Comparison of ENCODE assay signal across 8 cellular contexts in the genomic region with DNA sequence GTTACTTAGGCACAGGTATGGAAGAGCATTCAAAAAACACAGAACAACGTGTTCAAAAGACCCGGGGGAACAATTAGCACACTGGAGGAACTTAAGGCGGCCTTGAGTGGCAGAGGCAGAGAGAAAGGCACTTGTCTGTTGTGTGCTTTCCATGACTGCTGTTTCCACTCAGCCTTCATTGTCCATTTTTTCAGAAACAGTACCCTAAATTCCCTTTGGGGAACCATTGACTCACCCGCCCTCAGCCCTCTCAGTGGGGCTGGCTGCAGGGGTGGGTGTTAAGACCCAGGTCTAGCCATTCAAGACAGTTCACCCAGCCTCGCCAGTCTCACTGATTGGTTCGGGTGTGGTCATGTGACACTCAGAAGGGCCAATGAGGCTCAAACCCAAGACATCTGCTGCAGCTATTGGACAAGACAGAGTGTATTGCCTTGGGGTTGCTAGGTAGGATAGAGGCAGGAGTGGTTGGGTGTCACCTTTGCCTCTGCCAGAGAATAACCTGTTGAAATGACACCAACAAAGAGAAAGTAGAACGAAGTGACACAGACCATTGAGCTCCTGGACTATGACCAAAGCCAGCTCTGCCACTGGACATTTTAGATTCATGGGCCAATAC. TPM values are rescaled to one million over a fixed set of nuclear protein-coding genes. Genes with fewer than 3 reads are reported as not detected.
A peak's percentile ranks its signal among the peaks of the same experiment; 100 is the strongest.
DNase-seq lines count a peak whose midpoint lies in the region; ATAC-seq, FAIRE-seq and TF ChIP-seq lines count a peak whose summit lies in the region.

No MANE protein-coding gene starts in this region.

- 40% methylated on average over 7 of the region's 7 CpGs for WGBS in K562 (ENCODE audit: insufficient coverage, low coverage, missing lambda C conversion rate)

- H4K20me1 ChIP-seq in OCI-LY7 (ENCODE audit: insufficient read depth, low read length) (no peaks in the 10 kb centered on the region), K562 (replicated peaks; ENCODE audit: control insufficient read depth, insufficient read depth, low read length) (no peaks in the 10 kb centered on the region)

- in situ Hi-C loops in K562 (cut with MboI) = no loop called here

- H3K79me2 ChIP-seq in OCI-LY7 (ENCODE audit: insufficient read depth, low read depth, low read length) = no peaks in the 10 kb centered on the region
- H3K79me2 ChIP-seq in K562 (ENCODE audit: control insufficient read depth, insufficient read depth, low read length) = no peaks in the 10 kb centered on the region

- no peaks in the 10 kb centered on the region for H3K36me3 ChIP-seq in OCI-LY7 (ENCODE audit: insufficient read depth, low read length)
- H3K36me3 ChIP-seq in K562 (ENCODE audit: control insufficient read depth, insufficient read depth, low read length) = no peaks in the 10 kb centered on the region

- FAIRE-seq in GM12891 (lab: Jason Lieb, UNC) (peak; percentile 93), K562 (lab: Jason Lieb, UNC) (peak; percentile 95)

- H3K9me3 ChIP-seq in OCI-LY7 (ENCODE audit: low read length) (0 out of 2 replicates have a peak, but pooled peaks cover 8% of the 10 kb centered on the region), K562 (replicated peaks; ENCODE audit: control insufficient read depth, insufficient read depth, low read depth, low read length) (no peaks in the 10 kb centered on the region)

- no peaks in the 10 kb centered on the region for H3K9me2 ChIP-seq in OCI-LY7 (ENCODE audit: insufficient read depth, low read length)

- no peak overlapping the region for H3K4me3 Mint-ChIP-seq in endothelial cell (ENCODE audit: unreplicated experiment)

- no peak for TF ChIP-seq RAD21 in K562 (CRISPR knock-in tag; conservative IDR thresholded peaks at IDR 0.05 in 1 of 2, IDR thresholded peaks at IDR 0.05 in 1 of 2)

- H3K9ac ChIP-seq in K562 (ENCODE audit: insufficient read depth in 1 of 2, low read depth in 2 of 2, low read length in 2 of 2) = no peak overlapping the region

- no peaks in the 10 kb centered on the region for H3K9me3 Mint-ChIP-seq in endothelial cell (ENCODE audit: unreplicated experiment)

- H3K27me3 Mint-ChIP-seq in endothelial cell (ENCODE audit: unreplicated experiment) = peaks cover 5% of the 10 kb centered on the region

- H3K27ac ChIP-seq in OCI-LY7 (ENCODE audit: low read depth, low read length, poor library complexity, severe bottlenecking) = peak overlapping the region; percentile 33
- H3K27ac ChIP-seq in K562 (ENCODE audit: extremely low read depth, low read depth, low read length) = no peak overlapping the region

- TF ChIP-seq POLR2A in GM12891 (IDR thresholded peaks at IDR 0.05; ENCODE audit: low read depth, low read length) (no peak), K562 (conservative IDR thresholded peaks at IDR 0.05) (no peak)

- POLR2A ChIA-PET in OCI-LY7 (lab: Charles Lee) = interaction anchor here (0.8 to 1.2 kb wide), 2 partner anchors 11 to 20 kb away, joined by 3 to 6 read pairs; a partner anchor contains a TSS
- POLR2A ChIA-PET in K562 (lab: Yijun Ruan, JAX) = interaction anchor here (0.8 to 1.8 kb wide), 2 partner anchors 14 to 20 kb away, joined by 3 to 12 read pairs; a partner anchor contains a TSS

- peak overlapping the region; percentile 69 for H3K4me2 ChIP-seq in OCI-LY7 (ENCODE audit: low read length)
- H3K4me2 ChIP-seq in K562 (ENCODE audit: insufficient read depth, low read length) = peak overlapping the region; percentile 19; the same call in 1 of the 2 replicates

- peaks cover 10% of the 10 kb centered on the region for H3K4me1 ChIP-seq in OCI-LY7 (ENCODE audit: insufficient read depth, low read length, poor library complexity, severe bottlenecking)
- H3K4me1 ChIP-seq in K562 (replicated peaks in 1 of 2; ENCODE audit: control insufficient read depth in 2 of 2, insufficient read depth in 2 of 2, low read length in 2 of 2) = no peaks in the 10 kb centered on the region; a peak in 1 of 5 replicates

- no peaks in the 10 kb centered on the region for H3K4me1 Mint-ChIP-seq in endothelial cell (ENCODE audit: unreplicated experiment)

- BruUV-seq in OCI-LY7 (replicated peaks; lab: Mats Ljungman, UMichigan) (no TSS peak), K562 (replicated peaks; lab: Mats Ljungman, UMichigan) (no TSS peak)

- no peaks in the 10 kb centered on the region for H3K27me3 ChIP-seq in K562 (ENCODE audit: control insufficient read depth in 2 of 2, insufficient read depth in 2 of 2, low read length in 2 of 2)

- no peak overlapping the region for H3K27ac Mint-ChIP-seq in endothelial cell (ENCODE audit: unreplicated experiment)

- intact Hi-C loops in OCI-LY7 (cut with micrococcal nuclease; ENCODE audit: unreplicated experiment) = no loop called here
- intact Hi-C loops in K562 (cut with micrococcal nuclease) = no loop called here
- intact Hi-C loops in posterior vena cava (cut with DNase I) = no loop called here

- ATAC-seq in GM21447 (IDR thresholded peaks at IDR 0.05; ENCODE audit: unreplicated experiment) (peak; percentile 98), HG03460 (IDR thresholded peaks at IDR 0.05; ENCODE audit: unreplicated experiment) (peak; percentile 98), K562 (peak; percentile 100)

- H3K4me3 ChIP-seq in OCI-LY7 (ENCODE audit: low read depth, low read length, poor library complexity, severe bottlenecking) (peak overlapping the region; percentile 49), K562 (no peak overlapping the region)

- no peak for TF ChIP-seq EP300 in K562 (IDR thresholded peaks at IDR 0.05; ENCODE audit: low read length)

- CTCF ChIA-PET in OCI-LY7 (lab: Charles Lee; ENCODE audit: unreplicated experiment) = interaction anchor here (1.0 kb wide), 1 partner anchor 20 kb away, joined by 3 read pairs; a partner anchor contains a TSS
- CTCF ChIA-PET in K562 (lab: Yijun Ruan, JAX; ENCODE audit: low intra/inter-chr PET ratio) = no interaction called here

- peak overlapping the region; percentile 97 for H2AFZ ChIP-seq in OCI-LY7 (ENCODE audit: low read length)
- H2AFZ ChIP-seq in K562 (ENCODE audit: low read depth, low read length) = peak overlapping the region; percentile 92

- no peaks in the 10 kb centered on the region for H3K36me3 Mint-ChIP-seq in endothelial cell (ENCODE audit: low read depth, unreplicated experiment)

- no peaks in the 10 kb centered on the region for H3K9me1 ChIP-seq in K562 (ENCODE audit: control insufficient read depth, insufficient read depth, low read length)

- peak; percentile 71 for DNase-seq in GM12891 (ENCODE audit: insufficient read length, low spot score)
- peak; percentile 98 for DNase-seq in OCI-LY7 (ENCODE audit: low spot score)
- DNase-seq in K562 (ENCODE audit: extremely low read depth in 1 of 4, low spot score in 3 of 4) = peak; percentile 85 to 94 (median 90)
- DNase-seq in posterior vena cava (ENCODE audit: low spot score) = peak; percentile 26
- DNase-seq in endothelial cell (ENCODE audit: low spot score) = no peak
- no peak for DNase-seq in medulla oblongata (ENCODE audit: extremely low spot score)

- TF ChIP-seq CTCF in OCI-LY7 (conservative IDR thresholded peaks at IDR 0.05; ENCODE audit: low read length) = no peak
- TF ChIP-seq CTCF in K562 (IDR thresholded peaks at IDR 0.05 in 2 of 3, conservative IDR thresholded peaks at IDR 0.05 in 1 of 3; ENCODE audit: insufficient read depth in 2 of 3, low read depth in 1 of 3, low read length in 3 of 3) = no peak
- no peak for TF ChIP-seq CTCF in endothelial cell (IDR thresholded peaks at IDR 0.05; ENCODE audit: unreplicated experiment)

RNA-seq across cellular contexts. Expression of a gene that starts 19.6 kb away (rescaled TPM):
- 18.7 TPM for polyA plus RNA-seq in GM12891 (2012; ENCODE audit: low read depth, missing spikeins)
- total RNA-seq in OCI-LY7 (2014; rRNA removed; shearing (Covaris generic)) = 33.7 and 36.6 TPM in 2 replicates
- total RNA-seq in OCI-LY7 (2022) (62.8 and 75.6 TPM in 2 replicates), K562 (2014; rRNA removed) (41.3 and 44.9 TPM in 2 replicates), K562 (2014; rRNA removed; fragmentation: Illumina TruSeq; extraction: Trizol) (102 and 119 TPM in 2 replicates), K562 (2015; rRNA removed; fragmentation: Illumina TruSeq; extraction: Trizol) (91.8 and 104 TPM in 2 replicates), K562 (2021) (61.2 and 74.2 TPM in 2 replicates), posterior vena cava (10 to 100 TPM; 25.7 to 25.8 TPM), endothelial cell (ENCODE audit: unreplicated experiment) (16.1 TPM)
- 16.8 and 17.6 TPM in 2 replicates for total RNA-seq in K562 (2011; cell fraction: chromatin; rRNA removed; ENCODE audit: low replicate concordance)
- total RNA-seq in K562 (2011; cell fraction: nucleolus; rRNA removed) = 6.5 and 8.6 TPM in 2 replicates
- total RNA-seq in K562 (2011; cell fraction: nucleoplasm; rRNA removed) = 16.4 and 23.5 TPM in 2 replicates
- polyA plus RNA-seq in K562 (2011; rRNA removed) (117 and 119 TPM in 2 replicates), K562 (2014; fragmentation: Illumina TruSeq; extraction: Trizol) (93.3 and 113 TPM in 2 replicates), K562 (2014; fragmentation: Nextera tagmentation; extraction: Ambion mirVana) (100 to 1,000 TPM; 107 to 150 TPM), K562 (2014; rRNA removed) (66.4 and 70.1 TPM in 2 replicates)
- 15.8 and 39.6 TPM in 2 replicates for polyA plus RNA-seq in K562 (2011; cell fraction: cytosol; rRNA removed)
- polyA plus RNA-seq in K562 (2011; cell fraction: nucleus; rRNA removed) = 12.5 and 15.1 TPM in 2 replicates
- polyA plus RNA-seq in K562 (2012) = 63.4 and 74.9 TPM in 2 replicates
- 62.0 and 96.6 TPM in 2 replicates for polyA minus RNA-seq in K562 (2011; rRNA and poly(A)+ RNA removed)
- 27.4 and 29.0 TPM in 2 replicates for polyA minus RNA-seq in K562 (2011; cell fraction: cytosol; rRNA and poly(A)+ RNA removed)
- polyA minus RNA-seq in K562 (2011; cell fraction: nucleus; rRNA and poly(A)+ RNA removed) = 5.4 and 10.9 TPM in 2 replicates

RNA-seq across cellular contexts. Expression of a gene that starts 41.4 kb away (rescaled TPM):
- polyA plus RNA-seq in GM12891 (2012; ENCODE audit: low read depth, missing spikeins) = 18.8 TPM
- total RNA-seq in OCI-LY7 (2014; rRNA removed; shearing (Covaris generic)) = 39.9 and 43.3 TPM in 2 replicates
- 71.8 and 72.8 TPM in 2 replicates for total RNA-seq in OCI-LY7 (2022)
- total RNA-seq in K562 (2011; cell fraction: chromatin; rRNA removed; ENCODE audit: low replicate concordance) = 141 and 264 TPM in 2 replicates
- 136 and 143 TPM in 2 replicates for total RNA-seq in K562 (2011; cell fraction: nucleolus; rRNA removed)
- total RNA-seq in K562 (2011; cell fraction: nucleoplasm; rRNA removed) = 122 and 132 TPM in 2 replicates
- 12.5 and 15.7 TPM in 2 replicates for total RNA-seq in K562 (2014; rRNA removed)
- total RNA-seq in K562 (2014; rRNA removed; fragmentation: Illumina TruSeq; extraction: Trizol) = 9.5 and 10.0 TPM in 2 replicates
- total RNA-seq in K562 (2015; rRNA removed; fragmentation: Illumina TruSeq; extraction: Trizol) = 7.4 and 8.8 TPM in 2 replicates
- total RNA-seq in K562 (2021) = 39.9 and 41.6 TPM in 2 replicates
- polyA plus RNA-seq in K562 (2011; rRNA removed) = 9.9 and 13.8 TPM in 2 replicates
- polyA plus RNA-seq in K562 (2011; cell fraction: cytosol; rRNA removed) = 13.3 and 15.4 TPM in 2 replicates
- polyA plus RNA-seq in K562 (2011; cell fraction: nucleus; rRNA removed) = 35.3 and 52.6 TPM in 2 replicates
- 32.3 and 37.8 TPM in 2 replicates for polyA plus RNA-seq in K562 (2012)
- polyA plus RNA-seq in K562 (2014; fragmentation: Illumina TruSeq; extraction: Trizol) = 27.2 and 27.9 TPM in 2 replicates
- 1 to 10 TPM; 3.9 to 4.4 TPM for polyA plus RNA-seq in K562 (2014; fragmentation: Nextera tagmentation; extraction: Ambion mirVana)
- polyA plus RNA-seq in K562 (2014; rRNA removed) = 14.2 and 15.6 TPM in 2 replicates
- polyA minus RNA-seq in K562 (2011; rRNA and poly(A)+ RNA removed) = 35.0 and 39.8 TPM in 2 replicates
- 36.8 and 44.5 TPM in 2 replicates for polyA minus RNA-seq in K562 (2011; cell fraction: cytosol; rRNA and poly(A)+ RNA removed)
- polyA minus RNA-seq in K562 (2011; cell fraction: nucleus; rRNA and poly(A)+ RNA removed) = 28.7 and 39.2 TPM in 2 replicates
- 10 to 100 TPM; 26.2 to 27.8 TPM for total RNA-seq in posterior vena cava
- total RNA-seq in endothelial cell (ENCODE audit: unreplicated experiment) = 21.8 TPM

RNA-seq across cellular contexts. Expression of a gene that starts 51.1 kb away (rescaled TPM):
- 0.76 TPM for polyA plus RNA-seq in GM12891 (2012; ENCODE audit: low read depth, missing spikeins)
- total RNA-seq in OCI-LY7 (2014; rRNA removed; shearing (Covaris generic)) = 5.7 and 7.9 TPM in 2 replicates
- total RNA-seq in OCI-LY7 (2022) = 33.3 and 33.8 TPM in 2 replicates
- not detected in 2 replicates for total RNA-seq in K562 (2011; cell fraction: chromatin; rRNA removed; ENCODE audit: low replicate concordance)
- total RNA-seq in K562 (2011; cell fraction: nucleolus; rRNA removed) = not detected in 2 replicates
- total RNA-seq in K562 (2011; cell fraction: nucleoplasm; rRNA removed) = 0.15 TPM in 1 of 2 replicates, not detected in the other
- total RNA-seq in K562 (2014; rRNA removed) = 0.05 TPM in 1 of 2 replicates, not detected in the other
- not detected in 2 replicates for total RNA-seq in K562 (2014; rRNA removed; fragmentation: Illumina TruSeq; extraction: Trizol)
- not detected in 2 replicates for total RNA-seq in K562 (2015; rRNA removed; fragmentation: Illumina TruSeq; extraction: Trizol)
- 0.47 and 0.78 TPM in 2 replicates for total RNA-seq in K562 (2021)
- polyA plus RNA-seq in K562 (2011; rRNA removed) = not detected in 2 replicates
- polyA plus RNA-seq in K562 (2011; cell fraction: cytosol; rRNA removed) = not detected in 2 replicates
- not detected in 2 replicates for polyA plus RNA-seq in K562 (2011; cell fraction: nucleus; rRNA removed)
- polyA plus RNA-seq in K562 (2012) = 0.21 and 0.22 TPM in 2 replicates
- 0.03 TPM in 1 of 2 replicates, not detected in the other for polyA plus RNA-seq in K562 (2014; fragmentation: Illumina TruSeq; extraction: Trizol)
- under 1 TPM; 0.07 to 0.10 TPM for polyA plus RNA-seq in K562 (2014; fragmentation: Nextera tagmentation; extraction: Ambion mirVana)
- polyA plus RNA-seq in K562 (2014; rRNA removed) = 0.04 TPM in 1 of 2 replicates, not detected in the other
- polyA minus RNA-seq in K562 (2011; rRNA and poly(A)+ RNA removed) = not detected in 2 replicates
- not detected in 2 replicates for polyA minus RNA-seq in K562 (2011; cell fraction: cytosol; rRNA and poly(A)+ RNA removed)
- 0.11 TPM in 1 of 2 replicates, not detected in the other for polyA minus RNA-seq in K562 (2011; cell fraction: nucleus; rRNA and poly(A)+ RNA removed)
- total RNA-seq in posterior vena cava = 1,000 to 10,000 TPM; 1,932 to 2,544 TPM
- 0.51 TPM for total RNA-seq in endothelial cell (ENCODE audit: unreplicated experiment)

Comparison
In these comparisons a context has a peak if more than half of its experiments do, and no peak if none do; other contexts are left out.
1. DNase-seq: peak in GM12891 (single experiment), OCI-LY7 (single experiment), K562 (4 of 4) and posterior vena cava (single experiment); none in endothelial cell (single experiment) and medulla oblongata (single experiment).
2. RNA of a gene that starts 51.1 kb away (total RNA-seq): 1,932 to 2,544 TPM in posterior vena cava; 5.7 to 33.8 TPM in OCI-LY7, 0.51 TPM in endothelial cell (single experiment) and 0.05 to 0.78 TPM in K562; every median in the first group is over 10 times any median in the second.
3. Peak in every context shown above with its lines, with median percentiles within 50 percentile points of each other: ATAC-seq.